Comparison of ENCODE assay signal across 8 cellular contexts in genomic region chr7:66844552-66845381, GRCh38.
DNase-seq lines count a peak whose midpoint lies in the region; ATAC-seq, FAIRE-seq and TF ChIP-seq lines count a peak whose summit lies in the region.

No MANE protein-coding gene starts in this region.

- H3K36me3 Mint-ChIP-seq in activated B cell treated with CpG ODN at 0.5 μM for 24 hours (ENCODE audit: low read depth) = peaks cover 5% of the 10 kb centered on the region

- peak; percentile 99 for DNase-seq in AG08396 (ENCODE audit: low spot score)
- DNase-seq in NCI-H2227 treated with DMSO at 0.1 percent for 48 hours (lab: John Stamatoyannopoulos, UW) = peak; percentile 93
- peak; percentile 99 for DNase-seq in activated B cell treated with CpG ODN at 0.5 μM for 24 hours
- DNase-seq in central memory CD4-positive, alpha-beta T cell = peak; percentile 99
- DNase-seq in stimulated activated CD4-positive, alpha-beta T cell treated with anti-CD3 and anti-CD28 coated beads, Interleukin-12 subunit alpha, Interleukin-12 subunit beta, amount 100 ng/mL, for 4 hours = peak; percentile 99

- CTCF ChIA-PET in activated B cell treated with CpG ODN at 0.5 μM for 24 hours (lab: Charles Lee) = interaction anchor here (1.1 to 1.7 kb wide), 5 partner anchors 28 to 287 kb away, joined by 3 to 5 read pairs (median 3); partner anchors contain the start of gene SBDS

- FAIRE-seq in islet of Langerhans (lab: Jason Lieb, UNC) = peak; percentile 24

- H3K9me3 Mint-ChIP-seq in activated B cell treated with CpG ODN at 0.5 μM for 24 hours = no peaks in the 10 kb centered on the region

- H3K4me3 Mint-ChIP-seq in activated B cell treated with CpG ODN at 0.5 μM for 24 hours = peak overlapping the region; percentile 98

- ATAC-seq in GM18907 (IDR thresholded peaks at IDR 0.05; ENCODE audit: unreplicated experiment) (peak; percentile 91), HG03159 (IDR thresholded peaks at IDR 0.05; ENCODE audit: unreplicated experiment) (peak; percentile 93), activated B cell treated with CpG ODN at 0.5 μM for 24 hours (ENCODE audit: low read depth) (peak; percentile 87)

- H3K27ac Mint-ChIP-seq in activated B cell treated with CpG ODN at 0.5 μM for 24 hours = peak overlapping the region; percentile 99

- H3K27me3 Mint-ChIP-seq in activated B cell treated with CpG ODN at 0.5 μM for 24 hours = peaks cover 2% of the 10 kb centered on the region

- intact Hi-C loops in activated B cell treated with CpG ODN at 0.5 μM for 24 hours (cut with micrococcal nuclease) = loop anchor here (1.0 to 10.0 kb wide), 9 partner anchors 77 to 862 kb away; partner anchors contain the start of genes GUSB, RABGEF1, TMEM248 and TPST1

- no peak for TF ChIP-seq CTCF in activated B cell treated with CpG ODN at 0.5 μM for 24 hours (IDR thresholded peaks at IDR 0.05)

- POLR2A ChIA-PET in activated B cell treated with CpG ODN at 0.5 μM for 24 hours (lab: Charles Lee) = interaction anchor here (0.6 to 2.1 kb wide), 30 partner anchors 9 to 1838 kb away, joined by 3 to 32 read pairs (median 4); partner anchors contain the start of genes ASL, ERV3-1, KCTD7 and RABGEF1

- H3K4me1 Mint-ChIP-seq in activated B cell treated with CpG ODN at 0.5 μM for 24 hours = peaks cover 29% of the 10 kb centered on the region

Comparison
In these comparisons a context has a peak if more than half of its experiments do, and no peak if none do; other contexts are left out.
1. Peak in every context shown above with its lines: DNase-seq and ATAC-seq.